Comparison of ENCODE assay signal across 36 cellular contexts in genomic region chr12:68781728-68782127, GRCh38.
"Had no signal": no experiment of that assay in that cellular context is flagged by ENCODE, and none has a peak within 500 bp of the region (broad histone marks: within the 10 kb centered on the region; RNA-seq: fewer than 3 reads in every experiment).

No MANE protein-coding gene starts in this region.

- H3K4me1 Mint-ChIP-seq: activated B cell treated with CpG ODN at 0.5 μM for 24 hours; activated CD4-positive, alpha-beta memory T cell treated with anti-CD3 and anti-CD28 coated beads, Interleukin-2, amount 10 ng/mL, durations not matched to agents 7 days and 5 days; activated CD8-positive, alpha-beta memory T cell treated with anti-CD3 and anti-CD28 coated beads, Interleukin-2, amount 10 ng/mL, durations not matched to agents 7 days and 5 days; activated naive CD4-positive, alpha-beta T cell treated with anti-CD3 and anti-CD28 coated beads, Interleukin-2, amount 10 ng/mL, durations not matched to agents 7 days and 5 days; activated naive CD8-positive, alpha-beta T cell treated with anti-CD3 and anti-CD28 coated beads for 36 hours had no signal

- H3K27me3 ChIP-seq: ascending aorta, body of pancreas had no signal

- H3K4me3 ChIP-seq: ascending aorta, body of pancreas, PC-9, SK-N-MC had no signal

- DNase-seq: activated B cell treated with CpG ODN at 0.5 μM for 24 hours; activated CD4-positive, alpha-beta memory T cell treated with anti-CD3 and anti-CD28 coated beads, Interleukin-2, amount 10 ng/mL, durations not matched to agents 7 days and 5 days; activated CD4-positive, alpha-beta T cell treated with anti-CD3 and anti-CD28 coated beads for 1 hour; activated CD4-positive, alpha-beta T cell treated with anti-CD3 and anti-CD28 coated beads for 48 hours; activated CD8-positive, alpha-beta memory T cell treated with anti-CD3 and anti-CD28 coated beads for 24 hours; activated CD8-positive, alpha-beta memory T cell treated with anti-CD3 and anti-CD28 coated beads, Interleukin-2, amount 10 ng/mL, durations not matched to agents 7 days and 5 days; activated CD8-positive, alpha-beta memory T cell treated with anti-CD3 and anti-CD28 coated beads, Interleukin-2, amount 50 U/mL, for 48 hours; activated effector memory CD4-positive, alpha-beta T cell treated with Interleukin-2 at 50 U/mL for 16 hours; activated naive CD4-positive, alpha-beta T cell treated with anti-CD3 and anti-CD28 coated beads, Interleukin-2, amount 10 ng/mL, durations not matched to agents 7 days and 5 days; activated naive CD8-positive, alpha-beta T cell treated with anti-CD3 and anti-CD28 coated beads for 36 hours; activated T-cell treated with anti-CD3 and anti-CD28 coated beads, Interleukin-2, amount 50 U/mL, for 48 hours; amniotic stem cell; body of pancreas; central memory CD4-positive, alpha-beta T cell; NCI-H1092 treated with DMSO at 0.1 percent for 48 hours; NCI-H1417; NCI-H146; NCI-H187; NCI-H2029 treated with DMSO at 0.1 percent for 48 hours; NCI-H2107; NCI-H2171; NCI-H510A; NCI-H526; NCI-H748 treated with DMSO at 0.1 percent for 48 hours; NK-92 treated with Interleukin-12 subunit alpha and Interleukin-12 subunit beta, amount 100 ng/mL, for 24 hours; PC-9; Right ventricle myocardium superior; T-helper 1 cell; T-helper 2 cell; T-helper 9 cell had no signal

- H3K36me3 ChIP-seq: ascending aorta had no signal

- ATAC-seq: activated CD8-positive, alpha-beta memory T cell treated with anti-CD3 and anti-CD28 coated beads, Interleukin-2, amount 10 ng/mL, durations not matched to agents 7 days and 5 days; body of pancreas had no signal

- H3K4me1 ChIP-seq: ascending aorta had no signal

- FAIRE-seq: bronchial epithelial cell, RCC 7860 had no signal

- H3K9me3 Mint-ChIP-seq: activated B cell treated with CpG ODN at 0.5 μM for 24 hours; activated CD4-positive, alpha-beta memory T cell treated with anti-CD3 and anti-CD28 coated beads, Interleukin-2, amount 10 ng/mL, durations not matched to agents 7 days and 5 days; activated naive CD4-positive, alpha-beta T cell treated with anti-CD3 and anti-CD28 coated beads, Interleukin-2, amount 10 ng/mL, durations not matched to agents 7 days and 5 days; activated naive CD8-positive, alpha-beta T cell treated with anti-CD3 and anti-CD28 coated beads for 36 hours had no signal

- H2AFZ ChIP-seq: PC-9 had no signal

- H3K9me3 ChIP-seq: ascending aorta, body of pancreas had no signal

- H3K27ac Mint-ChIP-seq: activated B cell treated with CpG ODN at 0.5 μM for 24 hours; activated CD4-positive, alpha-beta memory T cell treated with anti-CD3 and anti-CD28 coated beads, Interleukin-2, amount 10 ng/mL, durations not matched to agents 7 days and 5 days; activated CD8-positive, alpha-beta memory T cell treated with anti-CD3 and anti-CD28 coated beads, Interleukin-2, amount 10 ng/mL, durations not matched to agents 7 days and 5 days; activated naive CD8-positive, alpha-beta T cell treated with anti-CD3 and anti-CD28 coated beads for 36 hours had no signal

- H3K4me3 Mint-ChIP-seq: activated B cell treated with CpG ODN at 0.5 μM for 24 hours; activated CD4-positive, alpha-beta memory T cell treated with anti-CD3 and anti-CD28 coated beads, Interleukin-2, amount 10 ng/mL, durations not matched to agents 7 days and 5 days; activated CD8-positive, alpha-beta memory T cell treated with anti-CD3 and anti-CD28 coated beads, Interleukin-2, amount 10 ng/mL, durations not matched to agents 7 days and 5 days; activated naive CD4-positive, alpha-beta T cell treated with anti-CD3 and anti-CD28 coated beads, Interleukin-2, amount 10 ng/mL, durations not matched to agents 7 days and 5 days; activated naive CD8-positive, alpha-beta T cell treated with anti-CD3 and anti-CD28 coated beads for 36 hours had no signal

- H3K9ac ChIP-seq: KMS-11 had no signal

- H3K27me3 Mint-ChIP-seq: activated B cell treated with CpG ODN at 0.5 μM for 24 hours; activated CD4-positive, alpha-beta memory T cell treated with anti-CD3 and anti-CD28 coated beads, Interleukin-2, amount 10 ng/mL, durations not matched to agents 7 days and 5 days; activated CD8-positive, alpha-beta memory T cell treated with anti-CD3 and anti-CD28 coated beads, Interleukin-2, amount 10 ng/mL, durations not matched to agents 7 days and 5 days; activated naive CD4-positive, alpha-beta T cell treated with anti-CD3 and anti-CD28 coated beads, Interleukin-2, amount 10 ng/mL, durations not matched to agents 7 days and 5 days; activated naive CD8-positive, alpha-beta T cell treated with anti-CD3 and anti-CD28 coated beads for 36 hours had no signal

- H3K4me2 ChIP-seq: KMS-11, PC-9 had no signal

- H3K27ac ChIP-seq: ascending aorta, body of pancreas, KMS-11, PC-9, SK-N-MC, VCaP had no signal

- H3K36me3 Mint-ChIP-seq: activated CD8-positive, alpha-beta memory T cell treated with anti-CD3 and anti-CD28 coated beads, Interleukin-2, amount 10 ng/mL, durations not matched to agents 7 days and 5 days; activated naive CD8-positive, alpha-beta T cell treated with anti-CD3 and anti-CD28 coated beads for 36 hours had no signal
